12 cellular contexts compared by ENCODE assay signal in genomic region chr20:63176448-63177133, GRCh38. TPM values are rescaled to one million over a fixed set of nuclear protein-coding genes. Genes with fewer than 3 reads are reported as not detected.
DNase-seq lines count a peak whose midpoint lies in the region; ATAC-seq and TF ChIP-seq lines count a peak whose summit lies in the region.
"Had no signal": no experiment of that assay in that cellular context is flagged by ENCODE, and none has a peak within 500 bp of the region (broad histone marks: within the 10 kb centered on the region; RNA-seq: fewer than 3 reads in every experiment).

No MANE protein-coding gene starts in this region.

- H3K27ac ChIP-seq in mesendoderm (ENCODE audit: low read depth, low read length): no peak overlapping the region
- H3K27ac ChIP-seq in esophagus muscularis mucosa (replicated peaks in 1 of 4): no peak overlapping the region
- H3K27ac ChIP-seq: body of pancreas, epithelial cell of prostate had no signal

- no peak for TF ChIP-seq EP300 in esophagus muscularis mucosa (IDR thresholded peaks at IDR 0.05)

- H3K23ac ChIP-seq in mesendoderm (ENCODE audit: low read length): no peak overlapping the region

- H4K8ac ChIP-seq in mesendoderm (ENCODE audit: low read depth, low read length): no peak overlapping the region

- no peak overlapping the region for H2BK5ac ChIP-seq in mesendoderm (ENCODE audit: low read length)

- peaks cover 44% of the 10 kb centered on the region for H3K27me3 Mint-ChIP-seq in activated T-helper 2 cell treated with anti-CD3 and anti-CD28 coated beads, Interferon-gamma antibody, Interleukin-2, Interleukin-4, amounts not matched to agents 10 μg/mL and 5 μg/mL and 100 μg/mL, durations not matched to agents 14 hours and 24 hours and 36 hours (ENCODE audit: low read depth)

- no peaks in the 10 kb centered on the region for H3K9me3 ChIP-seq in esophagus muscularis mucosa
- H3K9me3 ChIP-seq: body of pancreas, mucosa of descending colon had no signal

- no peak overlapping the region for H4K5ac ChIP-seq in mesendoderm (ENCODE audit: low read length)

- H3K27ac Mint-ChIP-seq in activated T-helper 2 cell treated with anti-CD3 and anti-CD28 coated beads, Interferon-gamma antibody, Interleukin-2, Interleukin-4, amounts not matched to agents 10 μg/mL and 5 μg/mL and 100 μg/mL, durations not matched to agents 14 hours and 24 hours and 36 hours: peak overlapping the region; percentile 49
- H3K27ac Mint-ChIP-seq: HFFc6 had no signal

- no peak overlapping the region for H2BK15ac ChIP-seq in mesendoderm (replicated peaks; ENCODE audit: low read depth)

- H3K36me3 ChIP-seq in mesendoderm (ENCODE audit: control insufficient read depth, insufficient read depth, low read length): no peaks in the 10 kb centered on the region
- no peaks in the 10 kb centered on the region for H3K36me3 ChIP-seq in esophagus muscularis mucosa

- peaks cover 1% of the 10 kb centered on the region for H3K4me1 Mint-ChIP-seq in activated T-helper 2 cell treated with anti-CD3 and anti-CD28 coated beads, Interferon-gamma antibody, Interleukin-2, Interleukin-4, amounts not matched to agents 10 μg/mL and 5 μg/mL and 100 μg/mL, durations not matched to agents 14 hours and 24 hours and 36 hours (ENCODE audit: low read depth)

- H3K79me2 ChIP-seq in mesendoderm (ENCODE audit: control insufficient read depth, insufficient read depth, low read length): no peaks in the 10 kb centered on the region

- H3K4ac ChIP-seq in mesendoderm (ENCODE audit: low read depth, low read length): no peak overlapping the region

- TF ChIP-seq CTCF in esophagus muscularis mucosa (IDR thresholded peaks at IDR 0.05): no peak

- no peaks in the 10 kb centered on the region for H3K9me3 Mint-ChIP-seq in activated T-helper 2 cell treated with anti-CD3 and anti-CD28 coated beads, Interferon-gamma antibody, Interleukin-2, Interleukin-4, amounts not matched to agents 10 μg/mL and 5 μg/mL and 100 μg/mL, durations not matched to agents 14 hours and 24 hours and 36 hours
- H3K9me3 Mint-ChIP-seq: HFFc6 had no signal

- H3K4me3 ChIP-seq in mesendoderm (ENCODE audit: low read length): no peak overlapping the region
- H3K4me3 ChIP-seq in esophagus muscularis mucosa: no peak overlapping the region
- H3K4me3 ChIP-seq: body of pancreas, mucosa of descending colon had no signal

- DNase-seq in CD1c-positive myeloid dendritic cell (ENCODE audit: extremely low spot score) (peak; percentile 6), COLO668 (lab: John Stamatoyannopoulos, UW; ENCODE audit: unreplicated experiment) (peak; percentile 17), mesendoderm (peak; percentile 39), esophagus muscularis mucosa (ENCODE audit: extremely low spot score) (no peak), AML-193 (lab: John Stamatoyannopoulos, UW) (no peak)
- no peak for DNase-seq in activated T-helper 2 cell treated with anti-CD3 and anti-CD28 coated beads, Interferon-gamma antibody, Interleukin-2, Interleukin-4, amounts not matched to agents 10 μg/mL and 5 μg/mL and 100 μg/mL, durations not matched to agents 14 hours and 24 hours and 36 hours (ENCODE audit: low spot score)
- DNase-seq: HFFc6, mucosa of descending colon, NCI-H187 had no signal

- WGBS in mesendoderm (ENCODE audit: extremely low coverage, insufficient coverage, low lambda C conversion rate): no CpG with 5 or more reads among the region's 47 CpGs
- 1% methylated on average over 15 of the region's 47 CpGs for WGBS in esophagus muscularis mucosa

- intact Hi-C loops in activated T-helper 2 cell treated with anti-CD3 and anti-CD28 coated beads, Interferon-gamma antibody, Interleukin-2, Interleukin-4, amounts not matched to agents 10 μg/mL and 5 μg/mL and 100 μg/mL, durations not matched to agents 14 hours and 24 hours and 36 hours (cut with micrococcal nuclease): no loop called here
- intact Hi-C loops in esophagus muscularis mucosa (cut with DNase I): no loop called here

- TF ChIP-seq POLR2A in esophagus muscularis mucosa (IDR thresholded peaks at IDR 0.05; ENCODE audit: low read depth): no peak

- H3K27me3 ChIP-seq in mesendoderm (ENCODE audit: insufficient read depth, low read length, poor library complexity) (peaks cover 46% of the 10 kb centered on the region), esophagus muscularis mucosa (peaks cover 7 to 99% (median 75%) of the 10 kb centered on the region in 4 donors)

- no peaks in the 10 kb centered on the region for H3K36me3 Mint-ChIP-seq in activated T-helper 2 cell treated with anti-CD3 and anti-CD28 coated beads, Interferon-gamma antibody, Interleukin-2, Interleukin-4, amounts not matched to agents 10 μg/mL and 5 μg/mL and 100 μg/mL, durations not matched to agents 14 hours and 24 hours and 36 hours (ENCODE audit: low read depth)

- no peak for ATAC-seq in GM18858 (IDR thresholded peaks at IDR 0.05; ENCODE audit: unreplicated experiment)
- ATAC-seq: body of pancreas, mucosa of descending colon had no signal

- no peaks in the 10 kb centered on the region for H3K79me1 ChIP-seq in mesendoderm (ENCODE audit: low read length)

- no peak overlapping the region for H3K56ac ChIP-seq in mesendoderm (ENCODE audit: low read length)

- H2AK5ac ChIP-seq in mesendoderm (ENCODE audit: low read length): no peak overlapping the region

- H3K4me2 ChIP-seq in mesendoderm (ENCODE audit: low read length): no peak overlapping the region

- no peaks in the 10 kb centered on the region for H3K4me1 ChIP-seq in mesendoderm (ENCODE audit: control insufficient read depth, low read depth, low read length)
- peaks cover 28 to 51% (median 48%) of the 10 kb centered on the region in 4 donors for H3K4me1 ChIP-seq in esophagus muscularis mucosa

- no peak overlapping the region for H3K4me3 Mint-ChIP-seq in activated T-helper 2 cell treated with anti-CD3 and anti-CD28 coated beads, Interferon-gamma antibody, Interleukin-2, Interleukin-4, amounts not matched to agents 10 μg/mL and 5 μg/mL and 100 μg/mL, durations not matched to agents 14 hours and 24 hours and 36 hours (ENCODE audit: low read depth)
- H3K4me3 Mint-ChIP-seq: HFFc6 had no signal

- H3K9ac ChIP-seq in mesendoderm (ENCODE audit: low read length): no peak overlapping the region

- no peak overlapping the region for H3K18ac ChIP-seq in mesendoderm (ENCODE audit: low read length)

- H2BK120ac ChIP-seq in mesendoderm (ENCODE audit: low read depth, low read length): no peak overlapping the region

RNA-seq across cellular contexts. Expression of gene YTHDF1, which starts 39.3 kb away (rescaled TPM):
- 43.7 and 44.7 TPM in 2 replicates for total RNA-seq in activated T-helper 2 cell treated with anti-CD3 and anti-CD28 coated beads, Interferon-gamma antibody, Interleukin-2, Interleukin-4, amounts not matched to agents 10 μg/mL and 5 μg/mL and 100 μg/mL, durations not matched to agents 14 hours and 24 hours and 36 hours
- polyA plus RNA-seq in mesendoderm (2013, experiment 1 of 2): 54.2 TPM
- 53.8 TPM for polyA plus RNA-seq in mesendoderm (2013, experiment 2 of 2)
- 10 to 100 TPM; 17.9 to 32.1 (median 29.7) TPM for total RNA-seq in esophagus muscularis mucosa

RNA-seq across cellular contexts. Expression of gene BIRC7, which starts 59.1 kb away (rescaled TPM):
- total RNA-seq in activated T-helper 2 cell treated with anti-CD3 and anti-CD28 coated beads, Interferon-gamma antibody, Interleukin-2, Interleukin-4, amounts not matched to agents 10 μg/mL and 5 μg/mL and 100 μg/mL, durations not matched to agents 14 hours and 24 hours and 36 hours: not detected in 2 replicates
- polyA plus RNA-seq in mesendoderm (2013, experiment 1 of 2): not detected
- polyA plus RNA-seq in mesendoderm (2013, experiment 2 of 2): not detected
- total RNA-seq in esophagus muscularis mucosa: not detected
- total RNA-seq: body of pancreas, HFFc6 had no signal

Comparison
In these comparisons a context has a peak if more than half of its experiments do, and no peak if none do; other contexts are left out.
1. DNase-seq: peak in CD1c-positive myeloid dendritic cell (single experiment), COLO668 (single experiment) and mesendoderm (single experiment); none in activated T-helper 2 cell treated with anti-CD3 and anti-CD28 coated beads, Interferon-gamma antibody, Interleukin-2, Interleukin-4, amounts not matched to agents 10 μg/mL and 5 μg/mL and 100 μg/mL, durations not matched to agents 14 hours and 24 hours and 36 hours (single experiment), esophagus muscularis mucosa (single experiment) and AML-193 (0 of 2).